In the genomic region with DNA sequence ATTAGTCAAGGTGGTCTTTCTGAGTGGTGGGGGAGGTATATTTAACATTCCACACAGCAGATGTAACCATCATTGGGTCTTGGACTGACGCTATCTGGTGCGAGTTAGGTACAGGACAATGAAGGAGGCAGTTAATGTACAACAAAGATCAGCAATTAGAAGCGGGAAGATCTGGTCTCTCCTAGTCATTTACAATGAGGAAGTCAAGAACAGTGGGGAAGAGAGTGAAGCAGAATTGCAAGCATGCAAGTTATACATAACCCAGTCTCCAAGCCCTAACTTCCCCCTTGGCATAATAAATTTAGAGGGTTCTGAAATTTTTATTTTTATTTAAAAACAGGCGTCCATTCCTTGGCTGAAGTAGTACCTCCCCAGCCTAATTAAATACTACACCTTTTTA, we compare ENCODE assay signal across 21 cellular contexts. TPM values are rescaled to one million over a fixed set of nuclear protein-coding genes. Genes with fewer than 3 reads are reported as not detected.
A peak's percentile ranks its signal among the peaks of the same experiment; 100 is the strongest.
DNase-seq lines count a peak whose midpoint lies in the region; ATAC-seq and TF ChIP-seq lines count a peak whose summit lies in the region.
"Had no signal": no experiment of that assay in that cellular context is flagged by ENCODE, and none has a peak within 500 bp of the region (broad histone marks: within the 10 kb centered on the region; RNA-seq: fewer than 3 reads in every experiment).

No MANE protein-coding gene starts in this region.

- H3K79me2 ChIP-seq in OCI-LY3 (ENCODE audit: low read length), result peaks cover 32% of the 10 kb centered on the region

- no peak for TF ChIP-seq POLR2A in prostate gland (IDR thresholded peaks at IDR 0.05)

- no peaks in the 10 kb centered on the region for H3K9me3 Mint-ChIP-seq in activated naive CD8-positive, alpha-beta T cell treated with anti-CD3 and anti-CD28 coated beads, Interleukin-2, amount 50 U/mL, for 24 hours
- H3K9me3 Mint-ChIP-seq: activated B cell treated with CpG ODN at 0.5 μM for 24 hours, type B pancreatic cell had no signal

- peak overlapping the region; percentile 81 for H3K4me2 ChIP-seq in OCI-LY3 (ENCODE audit: low read length)
- H3K4me2 ChIP-seq: KMS-11 had no signal

- no peak overlapping the region for H3K27ac Mint-ChIP-seq in activated naive CD8-positive, alpha-beta T cell treated with anti-CD3 and anti-CD28 coated beads, Interleukin-2, amount 50 U/mL, for 24 hours
- H3K27ac Mint-ChIP-seq: activated B cell treated with CpG ODN at 0.5 μM for 24 hours, type B pancreatic cell had no signal

- H2AFZ ChIP-seq in OCI-LY3 (ENCODE audit: low read depth, low read length), result peak overlapping the region; percentile 89

- intact Hi-C loops in sciatic nerve (cut with DNase I) (no loop called here), prostate gland (cut with DNase I) (no loop called here)

- peak; percentile 83 for DNase-seq in SIG-M5 treated with dmso at 0.1 percent for 504 hours (lab: John Stamatoyannopoulos, UW; ENCODE audit: unreplicated experiment)
- DNase-seq in SIG-M5 (lab: John Stamatoyannopoulos, UW), result no peak
- DNase-seq in kidney tubule cell (ENCODE audit: low spot score), result peak; percentile 30
- no peak for DNase-seq in sciatic nerve (ENCODE audit: low spot score)
- DNase-seq in prostate gland (ENCODE audit: low spot score), result no peak
- no peak for DNase-seq in activated naive CD4-positive, alpha-beta T cell (lab: John Stamatoyannopoulos, UW)
- DNase-seq in activated naive CD8-positive, alpha-beta T cell treated with anti-CD3 and anti-CD28 coated beads, Interleukin-2, amount 50 U/mL, for 24 hours, result no peak
- DNase-seq: activated B cell treated with CpG ODN at 0.5 μM for 24 hours; activated CD4-positive, alpha-beta T cell treated with anti-CD3 and anti-CD28 coated beads, Interleukin-2, amount 50 U/mL, for 4 hours; activated effector memory CD4-positive, alpha-beta T cell treated with anti-CD3 and anti-CD28 coated beads, Interleukin-2, amount 50 U/mL, for 16 hours; activated T-cell treated with anti-CD3 and anti-CD28 coated beads for 4 hours; DMS79 treated with DMSO at 0.1 percent for 48 hours; left cardiac atrium; NCI-H1092 treated with DMSO at 0.1 percent for 48 hours; NCI-H2029 treated with DMSO at 0.1 percent for 48 hours; Peyer's patch had no signal

- H3K36me3 ChIP-seq in OCI-LY3 (replicated peaks; ENCODE audit: low read depth, low read length) (no peaks in the 10 kb centered on the region), prostate gland (no peaks in the 10 kb centered on the region)
- H3K36me3 ChIP-seq: Peyer's patch had no signal

- no peak overlapping the region for H3K4me3 Mint-ChIP-seq in activated naive CD8-positive, alpha-beta T cell treated with anti-CD3 and anti-CD28 coated beads, Interleukin-2, amount 50 U/mL, for 24 hours
- H3K4me3 Mint-ChIP-seq: activated B cell treated with CpG ODN at 0.5 μM for 24 hours, type B pancreatic cell had no signal

- H3K4me1 Mint-ChIP-seq in activated naive CD8-positive, alpha-beta T cell treated with anti-CD3 and anti-CD28 coated beads, Interleukin-2, amount 50 U/mL, for 24 hours, result peaks cover 23% of the 10 kb centered on the region

- no peak for TF ChIP-seq CTCF in OCI-LY3 (IDR thresholded peaks at IDR 0.05; ENCODE audit: low read depth, low read length)
- TF ChIP-seq CTCF in prostate gland (IDR thresholded peaks at IDR 0.05), result no peak

- H3K9me3 ChIP-seq in OCI-LY3 (ENCODE audit: insufficient read depth, low read length) (no peaks in the 10 kb centered on the region), prostate gland (no peaks in the 10 kb centered on the region)
- H3K9me3 ChIP-seq: Peyer's patch had no signal

- H3K4me3 ChIP-seq in OCI-LY3 (ENCODE audit: low read length) (peak overlapping the region; percentile 58), prostate gland (no peak overlapping the region)
- H3K4me3 ChIP-seq: coronary artery, Peyer's patch had no signal

- H3K27ac ChIP-seq in OCI-LY3 (ENCODE audit: low read length) (peak overlapping the region; percentile 46), prostate gland (no peak overlapping the region)
- H3K27ac ChIP-seq: 22Rv1, coronary artery, KMS-11 had no signal

- H4K20me1 ChIP-seq in OCI-LY3 (ENCODE audit: insufficient read depth, low read length), result no peaks in the 10 kb centered on the region

- H3K9ac ChIP-seq in OCI-LY3 (ENCODE audit: low read length), result peak overlapping the region; percentile 51; the same call in 1 of the 2 replicates
- H3K9ac ChIP-seq: KMS-11 had no signal

- H3K27me3 ChIP-seq in OCI-LY3 (ENCODE audit: low read depth, low read length) (no peaks in the 10 kb centered on the region), prostate gland (replicated peaks; ENCODE audit: insufficient read depth) (no peaks in the 10 kb centered on the region)
- H3K27me3 ChIP-seq: Peyer's patch had no signal

- 82% methylated on average over 4 of the region's 4 CpGs for WGBS in prostate gland

- H3K4me1 ChIP-seq in OCI-LY3 (ENCODE audit: low read length), result peaks cover 29% of the 10 kb centered on the region
- peaks cover 6% of the 10 kb centered on the region for H3K4me1 ChIP-seq in prostate gland (replicated peaks)

- no peaks in the 10 kb centered on the region for H3K27me3 Mint-ChIP-seq in activated naive CD8-positive, alpha-beta T cell treated with anti-CD3 and anti-CD28 coated beads, Interleukin-2, amount 50 U/mL, for 24 hours
- H3K27me3 Mint-ChIP-seq: activated B cell treated with CpG ODN at 0.5 μM for 24 hours, type B pancreatic cell had no signal

- ATAC-seq in sciatic nerve, result peak; percentile 51
- ATAC-seq in activated naive CD8-positive, alpha-beta T cell treated with anti-CD3 and anti-CD28 coated beads, Interleukin-2, amount 50 U/mL, for 24 hours, result no peak

- peaks cover 6% of the 10 kb centered on the region for H3K36me3 Mint-ChIP-seq in activated naive CD8-positive, alpha-beta T cell treated with anti-CD3 and anti-CD28 coated beads, Interleukin-2, amount 50 U/mL, for 24 hours (ENCODE audit: low read depth)
- H3K36me3 Mint-ChIP-seq: type B pancreatic cell had no signal

RNA-seq across cellular contexts. Expression of a gene that starts 14.1 kb away (rescaled TPM):
- total RNA-seq in sciatic nerve (36.7 TPM), prostate gland (10 to 100 TPM; 50.4 to 70.8 TPM)

Comparison
In these comparisons a context has a peak if more than half of its experiments do, and no peak if none do; other contexts are left out.
1. DNase-seq: peak in SIG-M5 treated with dmso at 0.1 percent for 504 hours (single experiment) and kidney tubule cell (single experiment); none in SIG-M5 (single experiment), sciatic nerve (single experiment), prostate gland (single experiment), activated naive CD4-positive, alpha-beta T cell (0 of 4) and activated naive CD8-positive, alpha-beta T cell treated with anti-CD3 and anti-CD28 coated beads, Interleukin-2, amount 50 U/mL, for 24 hours (single experiment).